17 cellular contexts compared by ENCODE assay signal in genomic region chr7:1866601-1867000, GRCh38.
DNase-seq lines count a peak whose midpoint lies in the region; ATAC-seq, FAIRE-seq and TF ChIP-seq lines count a peak whose summit lies in the region.
"Had no signal": no experiment of that assay in that cellular context is flagged by ENCODE, and none has a peak within 500 bp of the region (broad histone marks: within the 10 kb centered on the region; RNA-seq: fewer than 3 reads in every experiment).

No MANE protein-coding gene starts in this region.

- H3K27ac ChIP-seq in GM23338 (ENCODE audit: low read depth) = no peak overlapping the region
- H3K27ac ChIP-seq in gastroesophageal sphincter = no peak overlapping the region
- H3K27ac ChIP-seq: C4-2B had no signal

- no peak overlapping the region for H3K4me2 ChIP-seq in GM23338

- H3K27me3 Mint-ChIP-seq in GM23338 (ENCODE audit: insufficient read depth, low read depth, poor library complexity) = peaks cover 2% of the 10 kb centered on the region
- H3K27me3 Mint-ChIP-seq in central memory CD8-positive, alpha-beta T cell = no peaks in the 10 kb centered on the region
- no peaks in the 10 kb centered on the region for H3K27me3 Mint-ChIP-seq in neural crest cell (ENCODE audit: low read depth)
- H3K27me3 Mint-ChIP-seq: B cell; CD4-positive, alpha-beta memory T cell; IgD-negative memory B cell had no signal

- no peak for TF ChIP-seq EP300 in gastroesophageal sphincter (IDR thresholded peaks at IDR 0.05)

- no peaks in the 10 kb centered on the region for H4K20me1 ChIP-seq in GM23338 (replicated peaks; ENCODE audit: insufficient read depth)

- peaks cover 16% of the 10 kb centered on the region for H3K9me3 Mint-ChIP-seq in GM23338
- H3K9me3 Mint-ChIP-seq in central memory CD8-positive, alpha-beta T cell = no peaks in the 10 kb centered on the region
- H3K9me3 Mint-ChIP-seq in neural crest cell = no peaks in the 10 kb centered on the region
- H3K9me3 Mint-ChIP-seq: CD4-positive, alpha-beta memory T cell; IgD-negative memory B cell had no signal

- DNase-seq in GM23338 (ENCODE audit: low spot score) (no peak), neural crest cell (ENCODE audit: low read depth, low spot score) (no peak), urothelium cell line (ENCODE audit: low spot score) (no peak), HT-29 (ENCODE audit: low spot score) (no peak)
- DNase-seq in central memory CD8-positive, alpha-beta T cell (ENCODE audit: low spot score in 2 of 2) = no peak
- DNase-seq: CD4-positive, alpha-beta memory T cell; DMS79; KG1 had no signal

- H3K4me1 Mint-ChIP-seq in GM23338 (peaks cover 12% of the 10 kb centered on the region), neural crest cell (peaks cover 14% of the 10 kb centered on the region)
- H3K4me1 Mint-ChIP-seq in central memory CD8-positive, alpha-beta T cell = peaks cover 37% of the 10 kb centered on the region

- H3K9me3 ChIP-seq in gastroesophageal sphincter = no peaks in the 10 kb centered on the region

- ATAC-seq in GM23338 = no peak
- no peak for ATAC-seq in central memory CD8-positive, alpha-beta T cell (replicated peaks; ENCODE audit: extremely low read depth, poor library complexity, severe bottlenecking)
- no peak for ATAC-seq in GM18861 (IDR thresholded peaks at IDR 0.05; ENCODE audit: unreplicated experiment)
- no peak for ATAC-seq in gastroesophageal sphincter
- ATAC-seq: GM12878 had no signal

- H2AFZ ChIP-seq in GM23338 = no peak overlapping the region

- H3K36me3 ChIP-seq in GM23338 (ENCODE audit: insufficient read depth) = no peaks in the 10 kb centered on the region
- no peaks in the 10 kb centered on the region for H3K36me3 ChIP-seq in gastroesophageal sphincter

- no peaks in the 10 kb centered on the region for H3K79me2 ChIP-seq in GM23338 (replicated peaks; ENCODE audit: insufficient read depth)

- TF ChIP-seq CTCF in GM23338 (conservative IDR thresholded peaks at IDR 0.05; ENCODE audit: low read depth in 2 of 2) = no peak
- no peak for TF ChIP-seq CTCF in neural crest cell (conservative IDR thresholded peaks at IDR 0.05)
- TF ChIP-seq CTCF in gastroesophageal sphincter (IDR thresholded peaks at IDR 0.05) = no peak

- H3K27me3 ChIP-seq in GM23338 (ENCODE audit: insufficient read depth) = no peaks in the 10 kb centered on the region
- no peaks in the 10 kb centered on the region for H3K27me3 ChIP-seq in gastroesophageal sphincter

- H3F3A ChIP-seq in GM23338 (replicated peaks; ENCODE audit: low read depth) = no peaks in the 10 kb centered on the region

- WGBS in gastroesophageal sphincter (ENCODE audit: low coverage in 1 of 2), 2 donors = no CpG with 5 or more reads among the region's 15 CpGs

- H3K4me1 ChIP-seq in GM23338 (ENCODE audit: insufficient read depth) (no peaks in the 10 kb centered on the region), gastroesophageal sphincter (no peaks in the 10 kb centered on the region)

- TF ChIP-seq POLR2A in gastroesophageal sphincter (IDR thresholded peaks at IDR 0.05) = no peak

- H3K9me2 ChIP-seq in GM23338 (ENCODE audit: insufficient read depth) = no peaks in the 10 kb centered on the region

- H3K27ac Mint-ChIP-seq in GM23338 = peak overlapping the region; percentile 14; the same call in 1 of the 2 replicates
- peak overlapping the region; percentile 78 for H3K27ac Mint-ChIP-seq in central memory CD8-positive, alpha-beta T cell (ENCODE audit: low read depth)
- peak overlapping the region; percentile 19 for H3K27ac Mint-ChIP-seq in neural crest cell (ENCODE audit: unreplicated experiment)
- H3K27ac Mint-ChIP-seq: B cell, IgD-negative memory B cell had no signal

- FAIRE-seq in urothelium cell line (lab: Jason Lieb, UNC) = peak; percentile 82
- FAIRE-seq: A204.1, GM12878, GM19239, H54 had no signal

- H3K4me3 ChIP-seq in GM23338 = no peak overlapping the region
- H3K4me3 ChIP-seq in gastroesophageal sphincter = no peak overlapping the region
- H3K4me3 ChIP-seq: GM12878 had no signal

- H3K36me3 Mint-ChIP-seq in GM23338 (ENCODE audit: low read depth) (peaks cover 12% of the 10 kb centered on the region), neural crest cell (ENCODE audit: low read depth) (no peaks in the 10 kb centered on the region)
- H3K36me3 Mint-ChIP-seq in central memory CD8-positive, alpha-beta T cell (ENCODE audit: insufficient read depth) = peaks cover 10% of the 10 kb centered on the region
- H3K36me3 Mint-ChIP-seq: IgD-negative memory B cell had no signal

- H3K4me3 Mint-ChIP-seq in GM23338 = no peak overlapping the region
- no peak overlapping the region for H3K4me3 Mint-ChIP-seq in central memory CD8-positive, alpha-beta T cell
- H3K4me3 Mint-ChIP-seq in neural crest cell = no peak overlapping the region
- H3K4me3 Mint-ChIP-seq: B cell; CD4-positive, alpha-beta memory T cell had no signal

TF ChIP-seq in GM23338, 12 proteins besides CTCF, POLR2A, EP300 and RAD21:
- TF ChIP-seq REST (IDR thresholded peaks at IDR 0.05; ENCODE audit: unreplicated experiment) = no peak
- no peak for TF ChIP-seq CREB1 (CRISPR knock-in tag; IDR thresholded peaks at IDR 0.05; ENCODE audit: low read depth)
- no peak for TF ChIP-seq EZH2phosphoT487 (IDR thresholded peaks at IDR 0.05; ENCODE audit: unreplicated experiment)
- TF ChIP-seq ZNF114 (CRISPR knock-in tag; IDR thresholded peaks at IDR 0.05) = no peak
- TF ChIP-seq POLR2AphosphoS5 (IDR thresholded peaks at IDR 0.05; ENCODE audit: low read depth) = no peak

Comparison
In these comparisons a context has a peak if more than half of its experiments do, and no peak if none do; other contexts are left out.
1. H3K27ac Mint-ChIP-seq: peak in every context shown above with its lines; median percentile 78 in central memory CD8-positive, alpha-beta T cell; 19 in neural crest cell; 14 in GM23338.